ENCODE assay signal across 8 cellular contexts in genomic region chr9:74496819-74497749, GRCh38. TPM values are rescaled to one million over a fixed set of nuclear protein-coding genes. Genes with fewer than 3 reads are reported as not detected.
A peak's percentile ranks its signal among the peaks of the same experiment; 100 is the strongest.
DNase-seq lines count a peak whose midpoint lies in the region; ATAC-seq, FAIRE-seq and TF ChIP-seq lines count a peak whose summit lies in the region.

Gene RORB, plus strand, starts transcription at chr9:74497335. Its CDS starts 642 bp downstream, at chr9:74497977.

- H3K36me3 Mint-ChIP-seq in WTC11: no peaks in the 10 kb centered on the region

- no peak within 1 kb of the TSS for H3K27ac ChIP-seq in mesodermal cell (ENCODE audit: low read depth, low read length, severe bottlenecking)

- no peaks in the 10 kb centered on the region for H3K9me3 ChIP-seq in mesodermal cell (ENCODE audit: control insufficient read depth, low read length)

- H3K4me3 Mint-ChIP-seq in WTC11: peak within 1 kb of the TSS; percentile 82
- H3K4me3 Mint-ChIP-seq in stimulated activated naive CD8-positive, alpha-beta T cell treated with anti-CD3 and anti-CD28 coated beads, Interleukin-15, amount 100 ng/mL, for 72 hours: peak within 1 kb of the TSS; percentile 87 to 91

- H3K9me3 Mint-ChIP-seq in WTC11: no peaks in the 10 kb centered on the region
- no peaks in the 10 kb centered on the region for H3K9me3 Mint-ChIP-seq in stimulated activated naive CD8-positive, alpha-beta T cell treated with anti-CD3 and anti-CD28 coated beads, Interleukin-15, amount 100 ng/mL, for 72 hours

- POLR2A ChIA-PET in WTC11 (lab: Charles Lee): interaction anchor here (0.6 kb wide), 1 partner anchor 27 kb away, joined by 3 read pairs; no protein-coding TSS in a partner anchor

- H3K4me1 ChIP-seq in mesodermal cell (ENCODE audit: control insufficient read depth, insufficient read depth, low read length, poor library complexity, severe bottlenecking): peaks cover 11% of the 10 kb centered on the region

- WGBS in mesodermal cell (ENCODE audit: insufficient coverage in 2 of 2), 2 experiments: 0% methylated on average over 28 to 29 of the region's 50 CpGs

- FAIRE-seq in H54 (lab: Jason Lieb, UNC): peak; percentile 83

- no peak for TF ChIP-seq CTCF in WTC11 (IDR thresholded peaks at IDR 0.05)
- TF ChIP-seq CTCF in epithelial cell of esophagus (IDR thresholded peaks at IDR 0.05; ENCODE audit: insufficient read depth, low read depth, low read length, missing control alignments): no peak

- peak within 1 kb of the TSS; percentile 71; the same call in 1 of the 2 replicates for H3K27ac Mint-ChIP-seq in WTC11
- peak within 1 kb of the TSS; percentile 57 to 72 for H3K27ac Mint-ChIP-seq in stimulated activated naive CD8-positive, alpha-beta T cell treated with anti-CD3 and anti-CD28 coated beads, Interleukin-15, amount 100 ng/mL, for 72 hours

- peak; percentile 78 for ATAC-seq in WTC11
- ATAC-seq in stimulated activated naive CD8-positive, alpha-beta T cell treated with anti-CD3 and anti-CD28 coated beads, Interleukin-15, amount 100 ng/mL, for 72 hours: peak; percentile 80

- H3K4me3 ChIP-seq in epithelial cell of esophagus (ENCODE audit: low read length) (peak within 1 kb of the TSS; percentile 56), mesodermal cell (ENCODE audit: extremely low read depth, insufficient read depth, low read length, poor library complexity, severe bottlenecking) (peak within 1 kb of the TSS; percentile 44)

- TF ChIP-seq POLR2A in H54 (IDR thresholded peaks at IDR 0.05; ENCODE audit: low read depth, low read length): 0 out of 2 replicates have a peak, but pooled peaks have one; percentile 15

- peaks cover 42% of the 10 kb centered on the region for H3K27me3 Mint-ChIP-seq in WTC11 (ENCODE audit: low read depth)
- peaks cover 62% of the 10 kb centered on the region for H3K27me3 Mint-ChIP-seq in stimulated activated naive CD8-positive, alpha-beta T cell treated with anti-CD3 and anti-CD28 coated beads, Interleukin-15, amount 100 ng/mL, for 72 hours

- peaks cover 50% of the 10 kb centered on the region for H3K4me1 Mint-ChIP-seq in WTC11
- peaks cover 46% of the 10 kb centered on the region for H3K4me1 Mint-ChIP-seq in stimulated activated naive CD8-positive, alpha-beta T cell treated with anti-CD3 and anti-CD28 coated beads, Interleukin-15, amount 100 ng/mL, for 72 hours

- CTCF ChIA-PET in WTC11 (lab: Charles Lee): interaction anchor here (0.9 kb wide), 1 partner anchor 213 kb away, joined by 4 read pairs; no protein-coding TSS in a partner anchor

- H3K36me3 ChIP-seq in mesodermal cell (ENCODE audit: control insufficient read depth, insufficient read depth, low read length): no peaks in the 10 kb centered on the region

- DNase-seq in NCI-H345 (lab: John Stamatoyannopoulos, UW) (peak; percentile 13), NCI-H345 treated with DMSO at 0.1 percent for 48 hours (lab: John Stamatoyannopoulos, UW; ENCODE audit: unreplicated experiment) (no peak), H54 (ENCODE audit: insufficient read length, low spot score) (peak; percentile 71), LHCN-M2 (ENCODE audit: low read depth) (peak; percentile 3), WTC11 (ENCODE audit: low spot score) (peak; percentile 86), epithelial cell of esophagus (ENCODE audit: low read depth) (peak; percentile 26)
- DNase-seq in stimulated activated naive CD8-positive, alpha-beta T cell treated with anti-CD3 and anti-CD28 coated beads, Interleukin-15, amount 100 ng/mL, for 72 hours: peak; percentile 45 to 57

TF ChIP-seq in WTC11, 78 proteins besides CTCF, POLR2A, EP300 and RAD21:
- TF ChIP-seq ZNF512 (CRISPR knock-in tag; IDR thresholded peaks at IDR 0.05; ENCODE audit: borderline replicate concordance) (0 out of 2 replicates have a peak, but pooled peaks have one; percentile 17), FOXK1 (CRISPR knock-in tag; IDR thresholded peaks at IDR 0.05) (peak; percentile 71; the same call in 1 of the 2 replicates), SP1 (CRISPR knock-in tag; conservative IDR thresholded peaks at IDR 0.05) (peak; percentile 71), ZNF232 (CRISPR knock-in tag; IDR thresholded peaks at IDR 0.05) (no peak), NFYB (CRISPR knock-in tag; conservative IDR thresholded peaks at IDR 0.05; ENCODE audit: low read depth) (peak; percentile 38; the same call in 1 of the 2 replicates)

RNA-seq across cellular contexts. Expression of gene RORB, which starts in this region (rescaled TPM):
- total RNA-seq in LHCN-M2 (2014; rRNA removed) (under 0.01 TPM in 1 of 2 replicates, not detected in the other), WTC11 (2021) (4.1 to 8.7 TPM (median 4.5 TPM) in 3 replicates)
- 0.01 TPM for polyA plus RNA-seq in LHCN-M2 (2012)
- 0.26 TPM for polyA plus RNA-seq in mesodermal cell (2013, experiment 1 of 2)
- 0.46 TPM for polyA plus RNA-seq in mesodermal cell (2013, experiment 2 of 2)

Comparison
In these comparisons a context has a peak if more than half of its experiments do, and no peak if none do; other contexts are left out.
1. Peak in DNase-seq in LHCN-M2; RNA of the gene not detected or under 1 TPM.